Comparison of ENCODE assay signal across 9 cellular contexts in genomic region chr7:44310221-44310848, GRCh38. TPM values are rescaled to one million over a fixed set of nuclear protein-coding genes. Genes with fewer than 3 reads are reported as not detected.
DNase-seq lines count a peak whose midpoint lies in the region; ATAC-seq and TF ChIP-seq lines count a peak whose summit lies in the region.
"Had no signal": no experiment of that assay in that cellular context is flagged by ENCODE, and none has a peak within 500 bp of the region (broad histone marks: within the 10 kb centered on the region; RNA-seq: fewer than 3 reads in every experiment).

No MANE protein-coding gene starts in this region.

- H3K4me1 ChIP-seq in heart left ventricle, result peaks cover 4 to 56% (median 27%) of the 10 kb centered on the region in 12 donors
- peaks cover 11% of the 10 kb centered on the region for H3K4me1 ChIP-seq in vagina

- TF ChIP-seq POLR2A in heart left ventricle (IDR thresholded peaks at IDR 0.05) (no peak), vagina (IDR thresholded peaks at IDR 0.05) (no peak)

- H3K36me3 ChIP-seq in heart left ventricle, result no peaks in the 10 kb centered on the region
- no peaks in the 10 kb centered on the region for H3K36me3 ChIP-seq in vagina
- H3K36me3 ChIP-seq in WERI-Rb-1, result no peaks in the 10 kb centered on the region

- intact Hi-C loops in heart left ventricle (cut with DNase I) (no loop called here), Right ventricle myocardium superior (cut with DNase I) (no loop called here), dorsolateral prefrontal cortex (cut with DNase I) (no loop called here), vagina (cut with DNase I) (no loop called here)

- H3K27ac ChIP-seq in heart left ventricle (peak overlapping the region in 10 of 12 donors; percentile 40 to 93 (median 70)), dorsolateral prefrontal cortex (peak overlapping the region in 23 of 59 donors; percentile 4 to 73 (median 51)), vagina (no peak overlapping the region), WERI-Rb-1 (no peak overlapping the region)

- peaks cover 0 to 24% (median 0%) of the 10 kb centered on the region in 9 donors for H3K27me3 ChIP-seq in heart left ventricle
- H3K27me3 ChIP-seq in dorsolateral prefrontal cortex, result peaks cover 0 to 6% (median 0%) of the 10 kb centered on the region in 45 donors
- no peaks in the 10 kb centered on the region for H3K27me3 ChIP-seq in vagina
- no peaks in the 10 kb centered on the region for H3K27me3 ChIP-seq in WERI-Rb-1 (ENCODE audit: insufficient read depth, low read depth, severe bottlenecking)

- no peak for DNase-seq in heart left ventricle
- DNase-seq in Right ventricle myocardium superior, result no peak
- DNase-seq in dorsolateral prefrontal cortex, result no peak
- DNase-seq in mucosa of gallbladder (ENCODE audit: low spot score), result peak; percentile 9
- DNase-seq in vagina (ENCODE audit: extremely low spot score in 2 of 2), result peak in 1 of 2 donors; percentile 42
- DNase-seq in WERI-Rb-1, result no peak
- DNase-seq: SHP77 treated with DMSO at 0.1 percent for 48 hours had no signal

- 79 to 85% (median 82%) methylated on average over 10 of the region's 10 CpGs for WGBS in heart left ventricle, 4 donors

- H3K9me3 ChIP-seq in heart left ventricle (peaks cover 0 to 4% (median 0%) of the 10 kb centered on the region in 12 donors), vagina (no peaks in the 10 kb centered on the region), WERI-Rb-1 (ENCODE audit: severe bottlenecking) (no peaks in the 10 kb centered on the region)

- no peak for TF ChIP-seq CTCF in heart left ventricle (IDR thresholded peaks at IDR 0.05)
- no peak for TF ChIP-seq CTCF in dorsolateral prefrontal cortex (IDR thresholded peaks at IDR 0.05 in 54 of 56, conservative IDR thresholded peaks at IDR 0.05 in 2 of 56; ENCODE audit: low read depth in 1 of 56, partially characterized antibody in 56 of 56)
- no peak for TF ChIP-seq CTCF in vagina (IDR thresholded peaks at IDR 0.05)
- no peak for TF ChIP-seq CTCF in WERI-Rb-1 (IDR thresholded peaks at IDR 0.05; ENCODE audit: low read depth, low read length)

- ATAC-seq in heart left ventricle, result no peak
- no peak for ATAC-seq in Right ventricle myocardium superior (ENCODE audit: poor library complexity)
- no peak for ATAC-seq in HG02678 (IDR thresholded peaks at IDR 0.05; ENCODE audit: unreplicated experiment)
- no peak for ATAC-seq in HG03342 (IDR thresholded peaks at IDR 0.05; ENCODE audit: unreplicated experiment)

- peak overlapping the region; percentile 3 to 59 (median 44) for H3K4me3 ChIP-seq in heart left ventricle
- H3K4me3 ChIP-seq in dorsolateral prefrontal cortex, result peak overlapping the region; percentile 12 to 70 (median 56)
- H3K4me3 ChIP-seq in vagina, result peak overlapping the region; percentile 31 to 49
- H3K4me3 ChIP-seq in WERI-Rb-1 (ENCODE audit: low read depth, low read length), result no peak overlapping the region

RNA-seq across cellular contexts. Expression of gene CAMK2B, which starts 15.1 kb away (rescaled TPM):
- total RNA-seq in heart left ventricle (100 to 1,000 TPM in 5 of 9 donors, 10 to 100 TPM in 4; 77.5 to 141 (median 104) TPM), Right ventricle myocardium superior (87.2 TPM), dorsolateral prefrontal cortex (100 to 1,000 TPM; 111 to 469 (median 313) TPM), mucosa of gallbladder (0.23 TPM), vagina (3.2 TPM)
- 100 to 1,000 TPM in 1 of 2 donors, 10 to 100 TPM in 1; 35.7 to 103 TPM for polyA plus RNA-seq in heart left ventricle

Comparison
In these comparisons a context has a peak if more than half of its experiments do, and no peak if none do; other contexts are left out.
1. H3K27ac ChIP-seq: peak in heart left ventricle (10 of 12); none in vagina (single experiment) and WERI-Rb-1 (single experiment).
2. RNA of gene CAMK2B, which starts 15.1 kb away (total RNA-seq): 111 to 469 TPM in dorsolateral prefrontal cortex, 77.5 to 141 TPM in heart left ventricle and 87.2 TPM in Right ventricle myocardium superior (single experiment); 3.2 TPM in vagina (single experiment) and 0.23 TPM in mucosa of gallbladder (single experiment); every median in the first group is over 10 times any median in the second.